Comparison of ENCODE assay signal across 15 cellular contexts in genomic region chr2:129070663-129071062, GRCh38.
"Had no signal": no experiment of that assay in that cellular context is flagged by ENCODE, and none has a peak within 500 bp of the region (broad histone marks: within the 10 kb centered on the region; RNA-seq: fewer than 3 reads in every experiment).

No MANE protein-coding gene starts in this region.

- H3K4me1 ChIP-seq: adrenal gland, tibial nerve had no signal

- H3K36me3 ChIP-seq: adrenal gland, tibial nerve had no signal

- H3K4me3 ChIP-seq: adrenal gland, lung, tibial nerve had no signal

- H3K9me3 ChIP-seq: adrenal gland, tibial nerve had no signal

- H3K27me3 ChIP-seq: adrenal gland, tibial nerve had no signal

- FAIRE-seq: bronchial epithelial cell, frontal cortex, keratinocyte had no signal

- DNase-seq: activated CD4-positive, alpha-beta T cell treated with anti-CD3 and anti-CD28 coated beads, Interleukin-2, amount 50 U/mL, for 4 hours; activated gamma-delta T cell; adrenal gland; cerebellar nuclear complex; effector CD4-positive, alpha-beta T cell; head of caudate nucleus; stimulated activated CD4-positive, alpha-beta T cell treated with anti-CD3 and anti-CD28 coated beads, Interleukin-12 subunit alpha, Interleukin-12 subunit beta, amount 100 ng/mL, for 4 hours; stimulated activated CD4-positive, alpha-beta T cell treated with anti-CD3 and anti-CD28 coated beads, Interleukin-1b, Interleukin-23, amount 100 ng/mL, for 48 hours; stimulated activated CD8-positive, alpha-beta memory T cell treated with anti-CD3 and anti-CD28 coated beads, Interleukin-4, amount 100 ng/mL, for 48 hours; stimulated activated naive CD4-positive, alpha-beta T cell had no signal

- H3K27ac ChIP-seq: adrenal gland, tibial nerve had no signal
